21 cellular contexts compared by ENCODE assay signal in genomic region chr10:62517252-62517651, GRCh38.
"Had no signal": no experiment of that assay in that cellular context is flagged by ENCODE, and none has a peak within 500 bp of the region (broad histone marks: within the 10 kb centered on the region; RNA-seq: fewer than 3 reads in every experiment).

No MANE protein-coding gene starts in this region.

- H3K27ac ChIP-seq: dorsolateral prefrontal cortex, foreskin keratinocyte, gastroesophageal sphincter, heart right ventricle, left ventricle myocardium inferior, lower lobe of right lung, parathyroid adenoma, sigmoid colon, testis, tibial artery, upper lobe of left lung, uterus had no signal

- H3K36me3 Mint-ChIP-seq: natural killer cell; stimulated activated memory B cell treated with anti-CD40 and anti-IgM and Interleukin-4, amounts not matched to agents 10 μg/mL and 1 μg/mL and 100 μg/mL, for 72 hours had no signal

- H3K36me3 ChIP-seq: gastroesophageal sphincter, heart right ventricle, left ventricle myocardium inferior, lower lobe of right lung, sigmoid colon, tibial artery, upper lobe of left lung, uterus had no signal

- H3K4me1 Mint-ChIP-seq: natural killer cell had no signal

- H3K27me3 Mint-ChIP-seq: progenitor cell of endocrine pancreas; stimulated activated memory B cell treated with anti-CD40 and anti-IgM and Interleukin-4, amounts not matched to agents 10 μg/mL and 1 μg/mL and 100 μg/mL, for 72 hours had no signal

- H3K27ac Mint-ChIP-seq: natural killer cell; progenitor cell of endocrine pancreas; stimulated activated memory B cell treated with anti-CD40 and anti-IgM and Interleukin-4, amounts not matched to agents 10 μg/mL and 1 μg/mL and 100 μg/mL, for 72 hours had no signal

- H3K9me3 Mint-ChIP-seq: natural killer cell had no signal

- H3K27me3 ChIP-seq: dorsolateral prefrontal cortex, gastroesophageal sphincter, sigmoid colon, testis, tibial artery, upper lobe of left lung, uterus had no signal

- ATAC-seq: foreskin keratinocyte; gastroesophageal sphincter; left colon; lower lobe of right lung; natural killer cell; stimulated activated memory B cell treated with anti-CD40 and anti-IgM and Interleukin-4, amounts not matched to agents 10 μg/mL and 1 μg/mL and 100 μg/mL, for 72 hours; stimulated activated naive CD8-positive, alpha-beta T cell treated with anti-CD3 and anti-CD28 coated beads, Interleukin-15, Interleukin-2, amounts not matched to agents 100 U/mL and 50 U/mL, for 24 hours had no signal

- H3K4me3 Mint-ChIP-seq: natural killer cell; stimulated activated memory B cell treated with anti-CD40 and anti-IgM and Interleukin-4, amounts not matched to agents 10 μg/mL and 1 μg/mL and 100 μg/mL, for 72 hours had no signal

- H3K4me1 ChIP-seq: foreskin keratinocyte, gastroesophageal sphincter, heart right ventricle, left ventricle myocardium inferior, lower lobe of right lung, parathyroid adenoma, sigmoid colon, testis, upper lobe of left lung, uterus had no signal

- H3K9me3 ChIP-seq: gastroesophageal sphincter, heart right ventricle, left ventricle myocardium inferior, lower lobe of right lung, sigmoid colon, testis, tibial artery, upper lobe of left lung, uterus had no signal

- H3K4me3 ChIP-seq: dorsolateral prefrontal cortex, gastroesophageal sphincter, heart right ventricle, left ventricle myocardium inferior, lower lobe of right lung, sigmoid colon, testis, tibial artery, upper lobe of left lung, uterus had no signal

- H2AFZ ChIP-seq: parathyroid adenoma had no signal

- H3K79me2 ChIP-seq: parathyroid adenoma had no signal

- DNase-seq: dorsolateral prefrontal cortex; effector CD4-positive, alpha-beta T cell; foreskin keratinocyte; heart right ventricle; hippocampal formation; left colon; left ventricle myocardium inferior; lower lobe of right lung; natural killer cell; sigmoid colon; stimulated activated CD4-positive, alpha-beta T cell treated with anti-CD3 and anti-CD28 coated beads, Interleukin-4, amount 100 ng/mL, for 4 hours; stimulated activated naive CD8-positive, alpha-beta T cell treated with anti-CD3 and anti-CD28 coated beads, Interleukin-15, Interleukin-2, amounts not matched to agents 100 U/mL and 50 U/mL, for 24 hours; substantia nigra; testis; tibial artery; upper lobe of left lung; uterus had no signal

- H3K9ac ChIP-seq: parathyroid adenoma had no signal
